In genomic region chrX:111387470-111387869, GRCh38 we compare ENCODE assay signal across 28 cellular contexts. TPM values are rescaled to one million over a fixed set of nuclear protein-coding genes. Genes with fewer than 3 reads are reported as not detected.
"Had no signal": no experiment of that assay in that cellular context is flagged by ENCODE, and none has a peak within 500 bp of the region (broad histone marks: within the 10 kb centered on the region; RNA-seq: fewer than 3 reads in every experiment).

No MANE protein-coding gene starts in this region.

- FAIRE-seq: colon, frontal cortex had no signal

- H3K36me3 ChIP-seq: breast epithelium, esophagus muscularis mucosa, lower lobe of right lung, right atrium auricular region, spleen, vagina had no signal

- DNase-seq: activated CD4-positive, alpha-beta memory T cell treated with anti-CD3 and anti-CD28 coated beads for 36 hours; activated CD4-positive, alpha-beta T cell treated with anti-CD3 and anti-CD28 coated beads for 48 hours; activated effector memory CD4-positive, alpha-beta T cell treated with Interleukin-2 at 50 U/mL for 16 hours; activated naive CD4-positive, alpha-beta T cell treated with anti-CD3 and anti-CD28 coated beads for 36 hours; activated naive CD8-positive, alpha-beta T cell treated with anti-CD3 and anti-CD28 coated beads, Interleukin-2, amount 10 ng/mL, durations not matched to agents 7 days and 5 days; activated T-cell treated with anti-CD3 and anti-CD28 coated beads, Interleukin-2, amount 50 U/mL, for 48 hours; amniotic stem cell; effector memory CD8-positive, alpha-beta T cell; glutamatergic neuron; immature natural killer cell; lower lobe of right lung; naive thymus-derived CD4-positive, alpha-beta T cell; psoas muscle; spleen; stimulated activated CD4-positive, alpha-beta T cell treated with anti-CD3 and anti-CD28 coated beads, Interleukin-4, amount 100 ng/mL, for 1 hour; stimulated activated naive CD4-positive, alpha-beta T cell; testis had no signal

- H3K9me3 ChIP-seq: breast epithelium, esophagus muscularis mucosa, lower lobe of right lung, psoas muscle, right atrium auricular region, spleen, testis, vagina had no signal

- H3K4me3 ChIP-seq: breast epithelium, esophagus muscularis mucosa, hepatocyte, lower lobe of right lung, psoas muscle, right atrium auricular region, spleen, testis, vagina had no signal

- H3K27ac ChIP-seq: breast epithelium, esophagus muscularis mucosa, hepatocyte, lower lobe of right lung, psoas muscle, right atrium auricular region, spleen, testis, vagina had no signal

- H3K4me1 ChIP-seq: breast epithelium, lower lobe of right lung, psoas muscle, right atrium auricular region, spleen, testis, vagina had no signal

- ATAC-seq: effector memory CD8-positive, alpha-beta T cell; left lobe of liver; lower lobe of right lung; naive thymus-derived CD4-positive, alpha-beta T cell; psoas muscle had no signal

- H3K27me3 ChIP-seq: esophagus muscularis mucosa, hepatocyte, right atrium auricular region, testis, vagina had no signal

RNA-seq across cellular contexts. Expression of gene DCX, which starts 24.5 kb away (rescaled TPM):
- total RNA-seq: activated CD4-positive, alpha-beta memory T cell treated with anti-CD3 and anti-CD28 coated beads for 36 hours; activated naive CD4-positive, alpha-beta T cell treated with anti-CD3 and anti-CD28 coated beads for 36 hours; activated naive CD8-positive, alpha-beta T cell treated with anti-CD3 and anti-CD28 coated beads, Interleukin-2, amount 10 ng/mL, durations not matched to agents 7 days and 5 days; dermis microvascular lymphatic vessel endothelial cell; kidney epithelial cell; left lobe of liver; lower lobe of right lung; naive thymus-derived CD4-positive, alpha-beta T cell; osteoblast; psoas muscle; right atrium auricular region; vagina had no signal
- polyA plus RNA-seq: immature natural killer cell; naive thymus-derived CD4-positive, alpha-beta T cell had no signal
